3 cellular contexts compared by ENCODE assay signal in genomic region chr22:46088541-46089311, GRCh38.
TF ChIP-seq lines count a peak whose summit lies in the region.

No MANE protein-coding gene starts in this region.

TF ChIP-seq in IMR-90, 13 proteins besides CTCF, POLR2A, EP300 and RAD21 (continued from another document):
- TF ChIP-seq MAZ (IDR thresholded peaks at IDR 0.05; ENCODE audit: borderline replicate concordance, low read depth, low read length) = no peak
- no peak for TF ChIP-seq SMC3 (IDR thresholded peaks at IDR 0.05; ENCODE audit: low read depth, low read length)
- TF ChIP-seq MAFK (IDR thresholded peaks at IDR 0.05; ENCODE audit: low read depth, low read length) = no peak
- TF ChIP-seq, protein P1, sequence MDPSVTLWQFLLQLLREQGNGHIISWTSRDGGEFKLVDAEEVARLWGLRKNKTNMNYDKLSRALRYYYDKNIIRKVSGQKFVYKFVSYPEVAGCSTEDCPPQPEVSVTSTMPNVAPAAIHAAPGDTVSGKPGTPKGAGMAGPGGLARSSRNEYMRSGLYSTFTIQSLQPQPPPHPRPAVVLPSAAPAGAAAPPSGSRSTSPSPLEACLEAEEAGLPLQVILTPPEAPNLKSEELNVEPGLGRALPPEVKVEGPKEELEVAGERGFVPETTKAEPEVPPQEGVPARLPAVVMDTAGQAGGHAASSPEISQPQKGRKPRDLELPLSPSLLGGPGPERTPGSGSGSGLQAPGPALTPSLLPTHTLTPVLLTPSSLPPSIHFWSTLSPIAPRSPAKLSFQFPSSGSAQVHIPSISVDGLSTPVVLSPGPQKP (IDR thresholded peaks at IDR 0.05; ENCODE audit: borderline replicate concordance, low read depth, low read length) = no peak
- no peak for TF ChIP-seq BHLHE40 (IDR thresholded peaks at IDR 0.05; ENCODE audit: low read depth, low read length)

TF ChIP-seq in liver, 16 proteins besides CTCF, POLR2A, EP300 and RAD21 (continued from another document):
- TF ChIP-seq MAX (IDR thresholded peaks at IDR 0.05) = no peak
- peak; percentile 70 for TF ChIP-seq NR2F2 (IDR thresholded peaks at IDR 0.05)

TF ChIP-seq in GM23338, 12 proteins besides CTCF, POLR2A, EP300 and RAD21:
- TF ChIP-seq, protein P2, sequence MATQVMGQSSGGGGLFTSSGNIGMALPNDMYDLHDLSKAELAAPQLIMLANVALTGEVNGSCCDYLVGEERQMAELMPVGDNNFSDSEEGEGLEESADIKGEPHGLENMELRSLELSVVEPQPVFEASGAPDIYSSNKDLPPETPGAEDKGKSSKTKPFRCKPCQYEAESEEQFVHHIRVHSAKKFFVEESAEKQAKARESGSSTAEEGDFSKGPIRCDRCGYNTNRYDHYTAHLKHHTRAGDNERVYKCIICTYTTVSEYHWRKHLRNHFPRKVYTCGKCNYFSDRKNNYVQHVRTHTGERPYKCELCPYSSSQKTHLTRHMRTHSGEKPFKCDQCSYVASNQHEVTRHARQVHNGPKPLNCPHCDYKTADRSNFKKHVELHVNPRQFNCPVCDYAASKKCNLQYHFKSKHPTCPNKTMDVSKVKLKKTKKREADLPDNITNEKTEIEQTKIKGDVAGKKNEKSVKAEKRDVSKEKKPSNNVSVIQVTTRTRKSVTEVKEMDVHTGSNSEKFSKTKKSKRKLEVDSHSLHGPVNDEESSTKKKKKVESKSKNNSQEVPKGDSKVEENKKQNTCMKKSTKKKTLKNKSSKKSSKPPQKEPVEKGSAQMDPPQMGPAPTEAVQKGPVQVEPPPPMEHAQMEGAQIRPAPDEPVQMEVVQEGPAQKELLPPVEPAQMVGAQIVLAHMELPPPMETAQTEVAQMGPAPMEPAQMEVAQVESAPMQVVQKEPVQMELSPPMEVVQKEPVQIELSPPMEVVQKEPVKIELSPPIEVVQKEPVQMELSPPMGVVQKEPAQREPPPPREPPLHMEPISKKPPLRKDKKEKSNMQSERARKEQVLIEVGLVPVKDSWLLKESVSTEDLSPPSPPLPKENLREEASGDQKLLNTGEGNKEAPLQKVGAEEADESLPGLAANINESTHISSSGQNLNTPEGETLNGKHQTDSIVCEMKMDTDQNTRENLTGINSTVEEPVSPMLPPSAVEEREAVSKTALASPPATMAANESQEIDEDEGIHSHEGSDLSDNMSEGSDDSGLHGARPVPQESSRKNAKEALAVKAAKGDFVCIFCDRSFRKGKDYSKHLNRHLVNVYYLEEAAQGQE (IDR thresholded peaks at IDR 0.05; ENCODE audit: unreplicated experiment) = no peak
- TF ChIP-seq ETS1 (IDR thresholded peaks at IDR 0.05) = no peak
